ENCODE assay signal across 17 cellular contexts in genomic region chr19:44776402-44777096, GRCh38. TPM values are rescaled to one million over a fixed set of nuclear protein-coding genes. Genes with fewer than 3 reads are reported as not detected.
DNase-seq lines count a peak whose midpoint lies in the region; ATAC-seq and TF ChIP-seq lines count a peak whose summit lies in the region.
"Had no signal": no experiment of that assay in that cellular context is flagged by ENCODE, and none has a peak within 500 bp of the region (broad histone marks: within the 10 kb centered on the region; RNA-seq: fewer than 3 reads in every experiment).

No MANE protein-coding gene starts in this region.

- H3K4me3 ChIP-seq in PC-3 (ENCODE audit: low read length) (no peak overlapping the region), epithelial cell of esophagus (ENCODE audit: low read length) (peak overlapping the region; percentile 12), upper lobe of right lung (no peak overlapping the region)

- no TSS peak for BruUV-seq in PC-3 (replicated peaks; lab: Mats Ljungman, UMichigan)

- H3K4me1 ChIP-seq in PC-3 (ENCODE audit: insufficient read depth, low read length) (peaks cover 41% of the 10 kb centered on the region), upper lobe of right lung (no peaks in the 10 kb centered on the region)

- H3K79me2 ChIP-seq in PC-3 (ENCODE audit: low read length), result peaks cover 29% of the 10 kb centered on the region
- H3K79me2 ChIP-seq: parathyroid adenoma had no signal

- H3K27me3 ChIP-seq in PC-3 (ENCODE audit: low read length) (no peaks in the 10 kb centered on the region), upper lobe of right lung (peaks cover 4% of the 10 kb centered on the region)

- intact Hi-C loops in PC-3 (cut with micrococcal nuclease), result no loop called here
- intact Hi-C loops in upper lobe of right lung (cut with DNase I), result no loop called here

- H3F3A ChIP-seq in PC-3 (ENCODE audit: low read length, unreplicated experiment), result no peaks in the 10 kb centered on the region

- ATAC-seq in PC-3 (peak; percentile 20; the same call in 1 of the 2 replicates), upper lobe of right lung (peak; percentile 62), HG03196 (IDR thresholded peaks at IDR 0.05; ENCODE audit: unreplicated experiment) (no peak)
- ATAC-seq: activated CD8-positive, alpha-beta T cell treated with anti-CD3 and anti-CD28 coated beads, Interleukin-2, amount 10 ng/mL, durations not matched to agents 7 days and 5 days; activated naive CD8-positive, alpha-beta T cell treated with anti-CD3 and anti-CD28 coated beads, Interleukin-2, amount 50 U/mL, for 24 hours had no signal

- H2AFZ ChIP-seq in PC-3 (ENCODE audit: low read length), result no peak overlapping the region
- H2AFZ ChIP-seq: parathyroid adenoma had no signal

- peak overlapping the region; percentile 63 for H3K4me2 ChIP-seq in PC-3 (ENCODE audit: low read length)

- H3K9me2 ChIP-seq in PC-3 (replicated peaks; ENCODE audit: low read length), result no peaks in the 10 kb centered on the region

- no peak for TF ChIP-seq CTCF in PC-3 (conservative IDR thresholded peaks at IDR 0.05; ENCODE audit: low read depth, low read length)
- peak; percentile 16 for TF ChIP-seq CTCF in epithelial cell of esophagus (IDR thresholded peaks at IDR 0.05; ENCODE audit: insufficient read depth, low read depth, low read length, missing control alignments)
- TF ChIP-seq CTCF in mesothelial cell of epicardium (IDR thresholded peaks at IDR 0.05; ENCODE audit: unreplicated experiment), result no peak
- no peak for TF ChIP-seq CTCF in upper lobe of right lung (IDR thresholded peaks at IDR 0.05)

- no peak overlapping the region for H3K4me3 Mint-ChIP-seq in mesothelial cell of epicardium
- H3K4me3 Mint-ChIP-seq: activated CD8-positive, alpha-beta T cell treated with anti-CD3 and anti-CD28 coated beads, Interleukin-2, amount 10 ng/mL, durations not matched to agents 7 days and 5 days; activated naive CD8-positive, alpha-beta T cell treated with anti-CD3 and anti-CD28 coated beads, Interleukin-2, amount 50 U/mL, for 24 hours; immature natural killer cell had no signal

- H3K27ac ChIP-seq in PC-3 (ENCODE audit: low read length) (peak overlapping the region; percentile 81), upper lobe of right lung (no peak overlapping the region)
- H3K27ac ChIP-seq: parathyroid adenoma, WERI-Rb-1 had no signal

- peak overlapping the region; percentile 59 for H3K27ac Mint-ChIP-seq in mesothelial cell of epicardium
- H3K27ac Mint-ChIP-seq: activated CD8-positive, alpha-beta T cell treated with anti-CD3 and anti-CD28 coated beads, Interleukin-2, amount 10 ng/mL, durations not matched to agents 7 days and 5 days; activated naive CD8-positive, alpha-beta T cell treated with anti-CD3 and anti-CD28 coated beads, Interleukin-2, amount 50 U/mL, for 24 hours; immature natural killer cell had no signal

- DNase-seq in PC-3, result peak; percentile 88
- DNase-seq in epithelial cell of esophagus (ENCODE audit: low read depth), result peak; percentile 100
- DNase-seq in mesothelial cell of epicardium (ENCODE audit: low spot score in 2 of 2, unreplicated experiment in 2 of 2), result peak in 1 of 2 experiments; percentile 46
- DNase-seq in upper lobe of right lung, result peak; percentile 80
- no peak for DNase-seq in cerebellar cortex (ENCODE audit: low spot score)
- no peak for DNase-seq in NCI-H82 treated with DMSO at 0.1 percent for 48 hours (lab: John Stamatoyannopoulos, UW; ENCODE audit: unreplicated experiment)
- DNase-seq: activated CD8-positive, alpha-beta T cell treated with anti-CD3 and anti-CD28 coated beads, Interleukin-2, amount 10 ng/mL, durations not matched to agents 7 days and 5 days; activated naive CD8-positive, alpha-beta T cell treated with anti-CD3 and anti-CD28 coated beads, Interleukin-2, amount 50 U/mL, for 24 hours; immature natural killer cell; NCI-H1436; NCI-H446; stimulated activated CD4-positive, alpha-beta T cell treated with anti-CD3 and anti-CD28 coated beads, Interleukin-15, amount 100 ng/mL, for 24 hours; WERI-Rb-1 had no signal

- H3K9me3 ChIP-seq in PC-3 (ENCODE audit: low read length) (no peaks in the 10 kb centered on the region), upper lobe of right lung (no peaks in the 10 kb centered on the region)

- CTCF ChIA-PET in PC-3 (lab: Charles Lee), result no interaction called here

- POLR2A ChIA-PET in PC-3 (lab: Charles Lee; ENCODE audit: unreplicated experiment), result interaction anchor here (0.6 kb wide), 1 partner anchor 70 kb away, joined by 25 read pairs; the partner anchor contains the start of gene NECTIN2

- H3K27me3 Mint-ChIP-seq in mesothelial cell of epicardium (ENCODE audit: low read depth), result peaks cover 7% of the 10 kb centered on the region

- no peaks in the 10 kb centered on the region for H3K36me3 Mint-ChIP-seq in mesothelial cell of epicardium
- H3K36me3 Mint-ChIP-seq: immature natural killer cell had no signal

- H3K9me3 Mint-ChIP-seq in mesothelial cell of epicardium, result no peaks in the 10 kb centered on the region
- H3K9me3 Mint-ChIP-seq: activated naive CD8-positive, alpha-beta T cell treated with anti-CD3 and anti-CD28 coated beads, Interleukin-2, amount 50 U/mL, for 24 hours; immature natural killer cell had no signal

- peaks cover 6% of the 10 kb centered on the region for H3K4me1 Mint-ChIP-seq in mesothelial cell of epicardium
- H3K4me1 Mint-ChIP-seq: activated naive CD8-positive, alpha-beta T cell treated with anti-CD3 and anti-CD28 coated beads, Interleukin-2, amount 50 U/mL, for 24 hours; immature natural killer cell had no signal

- H4K20me1 ChIP-seq in PC-3 (ENCODE audit: low read length), result no peaks in the 10 kb centered on the region

- no peaks in the 10 kb centered on the region for H3K36me3 ChIP-seq in PC-3 (ENCODE audit: low read depth, low read length)
- H3K36me3 ChIP-seq in upper lobe of right lung, result no peaks in the 10 kb centered on the region
- H3K36me3 ChIP-seq: WERI-Rb-1 had no signal

- H3K9ac ChIP-seq in PC-3 (ENCODE audit: low read length), result peak overlapping the region; percentile 43
- H3K9ac ChIP-seq: parathyroid adenoma had no signal

RNA-seq across cellular contexts. Expression of gene CBLC, which starts 1.1 kb away (rescaled TPM):
- total RNA-seq in PC-3 (2014; rRNA removed) (25.4 and 26.4 TPM in 2 replicates), mesothelial cell of epicardium (8.5 to 10.8 TPM (median 8.8 TPM) in 3 replicates), upper lobe of right lung (3.2 TPM)
- total RNA-seq: activated CD8-positive, alpha-beta T cell treated with anti-CD3 and anti-CD28 coated beads, Interleukin-2, amount 10 ng/mL, durations not matched to agents 7 days and 5 days; cardiac septum; myocyte had no signal

RNA-seq across cellular contexts. Expression of gene BCL3, which starts 28.0 kb away (rescaled TPM):
- total RNA-seq in PC-3 (2014; rRNA removed) (22.9 and 25.5 TPM in 2 replicates), mesothelial cell of epicardium (14.9 to 21.5 TPM (median 20.1 TPM) in 3 replicates), upper lobe of right lung (87.4 TPM)

RNA-seq across cellular contexts. Expression of gene BCAM, which starts 32.4 kb away (rescaled TPM):
- 12.9 and 18.7 TPM in 2 replicates for total RNA-seq in PC-3 (2014; rRNA removed)
- total RNA-seq in mesothelial cell of epicardium, result 346 to 378 TPM (median 355 TPM) in 3 replicates
- total RNA-seq in upper lobe of right lung, result 280 TPM
- total RNA-seq: activated CD8-positive, alpha-beta T cell treated with anti-CD3 and anti-CD28 coated beads, Interleukin-2, amount 10 ng/mL, durations not matched to agents 7 days and 5 days had no signal

Comparison
In these comparisons a context has a peak if more than half of its experiments do, and no peak if none do; other contexts are left out.
1. DNase-seq: peak in PC-3 (single experiment), epithelial cell of esophagus (single experiment) and upper lobe of right lung (single experiment); none in cerebellar cortex (single experiment) and NCI-H82 treated with DMSO at 0.1 percent for 48 hours (single experiment).
2. RNA of gene BCAM, which starts 32.4 kb away (total RNA-seq): 346 to 378 TPM in mesothelial cell of epicardium and 280 TPM in upper lobe of right lung (single experiment); 12.9 to 18.7 TPM in PC-3; every median in the first group is over 10 times any median in the second.